ENCODE assay signal across 11 cellular contexts in genomic region chr16:11253009-11253994, GRCh38. TPM values are rescaled to one million over a fixed set of nuclear protein-coding genes. Genes with fewer than 3 reads are reported as not detected.
DNase-seq lines count a peak whose midpoint lies in the region; ATAC-seq and TF ChIP-seq lines count a peak whose summit lies in the region.
"Had no signal": no experiment of that assay in that cellular context is flagged by ENCODE, and none has a peak within 500 bp of the region (broad histone marks: within the 10 kb centered on the region; RNA-seq: fewer than 3 reads in every experiment).

No MANE protein-coding gene starts in this region.

- peaks cover 16% of the 10 kb centered on the region for H3K27me3 Mint-ChIP-seq in glutamatergic neuron (ENCODE audit: unreplicated experiment)

- DNase-seq in activated CD8-positive, alpha-beta memory T cell treated with anti-CD3 and anti-CD28 coated beads, Interleukin-2, amount 50 U/mL, for 4 hours = peak; percentile 49
- DNase-seq in glutamatergic neuron = no peak
- DNase-seq in stimulated activated naive CD4-positive, alpha-beta T cell treated with Interleukin-2 at 50 U/mL for 16 hours (lab: John Stamatoyannopoulos, UW) = peak; percentile 61
- DNase-seq in NK-92 (lab: John Stamatoyannopoulos, UW; ENCODE audit: unreplicated experiment) = no peak

- WGBS in HUES64 = 87% methylated on average over 5 of the region's 5 CpGs

- ATAC-seq in HG03457 (IDR thresholded peaks at IDR 0.05; ENCODE audit: unreplicated experiment) = no peak
- ATAC-seq in GM21360 (IDR thresholded peaks at IDR 0.05; ENCODE audit: unreplicated experiment) = no peak
- ATAC-seq in GM18517 (IDR thresholded peaks at IDR 0.05; ENCODE audit: unreplicated experiment) = no peak
- ATAC-seq: esophagus mucosa had no signal

- H3K36me3 Mint-ChIP-seq in glutamatergic neuron (ENCODE audit: unreplicated experiment) = no peaks in the 10 kb centered on the region

- peaks cover 23% of the 10 kb centered on the region for H3K36me3 ChIP-seq in HUES64 (ENCODE audit: insufficient read depth, low read length)

- H3K27me3 ChIP-seq in HUES64 (ENCODE audit: insufficient read depth, low read length) = peaks cover 6% of the 10 kb centered on the region; the same call in 1 of the 2 replicates

- H3K9me3 ChIP-seq in HUES64 (ENCODE audit: insufficient read depth, low read depth, low read length) = no peaks in the 10 kb centered on the region

- peaks cover 11% of the 10 kb centered on the region for H3K4me1 ChIP-seq in HUES64 (ENCODE audit: insufficient read depth, low read length)

- H3K4me3 ChIP-seq in HUES64 (ENCODE audit: low read length) = peak overlapping the region; percentile 77

- H3K4me3 Mint-ChIP-seq in glutamatergic neuron (ENCODE audit: unreplicated experiment) = peak overlapping the region; percentile 78

- peaks cover 13% of the 10 kb centered on the region for H3K4me1 Mint-ChIP-seq in glutamatergic neuron (ENCODE audit: low read depth, unreplicated experiment)

- no peak for TF ChIP-seq CTCF in glutamatergic neuron (IDR thresholded peaks at IDR 0.05; ENCODE audit: partially characterized antibody, unreplicated experiment)

- H3K27ac Mint-ChIP-seq in glutamatergic neuron (ENCODE audit: unreplicated experiment) = no peak overlapping the region

- no peak overlapping the region for H3K9ac ChIP-seq in HUES64 (ENCODE audit: low read depth, low read length)

- peaks cover 13% of the 10 kb centered on the region for H3K9me3 Mint-ChIP-seq in glutamatergic neuron (ENCODE audit: unreplicated experiment)

- no peak overlapping the region for H3K27ac ChIP-seq in HUES64 (ENCODE audit: low read depth, low read length)
- H3K27ac ChIP-seq: HL-60 had no signal

RNA-seq across cellular contexts. Expression of gene SOCS1, which starts 2.7 kb away (rescaled TPM):
- 28.3 TPM for polyA plus RNA-seq in HUES64 (2013, experiment 1 of 2)
- 28.0 TPM for polyA plus RNA-seq in HUES64 (2013, experiment 2 of 2)
- total RNA-seq in glutamatergic neuron (ENCODE audit: unreplicated experiment) = 11.1 TPM

RNA-seq across cellular contexts. Expression of gene TNP2, which starts 15.8 kb away (rescaled TPM):
- polyA plus RNA-seq in HUES64 (2013, experiment 1 of 2) = not detected
- polyA plus RNA-seq in HUES64 (2013, experiment 2 of 2) = not detected
- not detected for total RNA-seq in glutamatergic neuron (ENCODE audit: unreplicated experiment)
- total RNA-seq: esophagus mucosa, subcutaneous adipose tissue had no signal

RNA-seq across cellular contexts. Expression of gene PRM3, which starts 20.1 kb away (rescaled TPM):
- polyA plus RNA-seq in HUES64 (2013, experiment 1 of 2) = not detected
- not detected for polyA plus RNA-seq in HUES64 (2013, experiment 2 of 2)
- not detected for total RNA-seq in glutamatergic neuron (ENCODE audit: unreplicated experiment)
- total RNA-seq: esophagus mucosa, subcutaneous adipose tissue had no signal

RNA-seq across cellular contexts. Expression of gene PRM2, which starts 23.0 kb away (rescaled TPM):
- polyA plus RNA-seq in HUES64 (2013, experiment 1 of 2) = not detected
- not detected for polyA plus RNA-seq in HUES64 (2013, experiment 2 of 2)
- not detected for total RNA-seq in glutamatergic neuron (ENCODE audit: unreplicated experiment)
- total RNA-seq: esophagus mucosa, subcutaneous adipose tissue had no signal

RNA-seq across cellular contexts. Expression of gene PRM1, which starts 27.8 kb away (rescaled TPM):
- not detected for polyA plus RNA-seq in HUES64 (2013, experiment 1 of 2)
- not detected for polyA plus RNA-seq in HUES64 (2013, experiment 2 of 2)
- total RNA-seq in glutamatergic neuron (ENCODE audit: unreplicated experiment) = not detected
- total RNA-seq: esophagus mucosa, subcutaneous adipose tissue had no signal

Comparison
In these comparisons a context has a peak if more than half of its experiments do, and no peak if none do; other contexts are left out.
1. DNase-seq: peak in activated CD8-positive, alpha-beta memory T cell treated with anti-CD3 and anti-CD28 coated beads, Interleukin-2, amount 50 U/mL, for 4 hours (single experiment) and stimulated activated naive CD4-positive, alpha-beta T cell treated with Interleukin-2 at 50 U/mL for 16 hours (single experiment); none in glutamatergic neuron (single experiment) and NK-92 (single experiment).